ENCODE assay signal across 8 cellular contexts in genomic region chr7:154953006-154953684, GRCh38. TPM values are rescaled to one million over a fixed set of nuclear protein-coding genes. Genes with fewer than 3 reads are reported as not detected.
DNase-seq lines count a peak whose midpoint lies in the region; ATAC-seq and TF ChIP-seq lines count a peak whose summit lies in the region.

No MANE protein-coding gene starts in this region.

- H3K36me3 ChIP-seq in BE2C: peaks cover 59% of the 10 kb centered on the region
- H3K36me3 ChIP-seq in SJSA1: peaks cover 62% of the 10 kb centered on the region

- no peak for ATAC-seq in HG02759 (IDR thresholded peaks at IDR 0.05; ENCODE audit: unreplicated experiment)
- no peak for ATAC-seq in GM18505 (IDR thresholded peaks at IDR 0.05; ENCODE audit: unreplicated experiment)

- no peaks in the 10 kb centered on the region for H3K9me3 ChIP-seq in BE2C
- H3K9me3 ChIP-seq in SJSA1 (replicated peaks): no peaks in the 10 kb centered on the region

- TF ChIP-seq CTCF in BE2C (IDR thresholded peaks at IDR 0.05; ENCODE audit: low read depth, low read length): peak; percentile 85

- H3K27me3 ChIP-seq in BE2C (no peaks in the 10 kb centered on the region), SJSA1 (replicated peaks) (no peaks in the 10 kb centered on the region)

- no peaks in the 10 kb centered on the region for H3K4me1 ChIP-seq in BE2C
- H3K4me1 ChIP-seq in SJSA1 (replicated peaks): no peaks in the 10 kb centered on the region

- no peak overlapping the region for H3K27ac ChIP-seq in SJSA1

- no peak overlapping the region for H3K4me3 ChIP-seq in BE2C (ENCODE audit: low read depth, low read length)
- no peak overlapping the region for H3K4me3 ChIP-seq in SJSA1

- peak; percentile 79 for DNase-seq in BE2C
- DNase-seq in H4 (ENCODE audit: low spot score): peak; percentile 23
- DNase-seq in SJSA1 (ENCODE audit: low read depth in 1 of 2, low spot score in 2 of 2): peak; percentile 18 to 61
- peak; percentile 18 for DNase-seq in activated naive CD8-positive, alpha-beta T cell treated with anti-CD3 and anti-CD28 coated beads, Interleukin-2, amount 50 U/mL, for 16 hours (ENCODE audit: low read depth, low spot score)
- peak; percentile 70 for DNase-seq in iPS-NIHi11 (ENCODE audit: low spot score)
- peak; percentile 75 for DNase-seq in stimulated activated CD4-positive, alpha-beta T cell treated with anti-CD3 and anti-CD28 coated beads, Interleukin-4, amount 100 ng/mL, for 1 hour

- no peak for TF ChIP-seq POLR2A in GM18505 (IDR thresholded peaks at IDR 0.05; ENCODE audit: borderline replicate concordance, extremely low read depth, insufficient read depth, insufficient read length)

RNA-seq across cellular contexts. Expression of gene PAXIP1, which starts 49.8 kb away (rescaled TPM):
- polyA plus RNA-seq in BE2C (2012; ENCODE audit: insufficient read depth, insufficient read length, low read depth): 12.1 TPM
- total RNA-seq in H4 (2014; rRNA removed; shearing (Covaris generic)): 11.5 and 13.4 TPM in 2 replicates
- 9.9 and 12.7 TPM in 2 replicates for total RNA-seq in SJSA1 (2014; rRNA removed; shearing (Covaris generic))

Comparison
In these comparisons a context has a peak if more than half of its experiments do, and no peak if none do; other contexts are left out.
1. DNase-seq: peak in every context shown above with its lines; median percentile 79 in BE2C; 75 in stimulated activated CD4-positive, alpha-beta T cell treated with anti-CD3 and anti-CD28 coated beads, Interleukin-4, amount 100 ng/mL, for 1 hour; 70 in iPS-NIHi11; 40 in SJSA1; 23 in H4; 18 in activated naive CD8-positive, alpha-beta T cell treated with anti-CD3 and anti-CD28 coated beads, Interleukin-2, amount 50 U/mL, for 16 hours.